Comparison of ENCODE assay signal across 9 cellular contexts in the genomic region with DNA sequence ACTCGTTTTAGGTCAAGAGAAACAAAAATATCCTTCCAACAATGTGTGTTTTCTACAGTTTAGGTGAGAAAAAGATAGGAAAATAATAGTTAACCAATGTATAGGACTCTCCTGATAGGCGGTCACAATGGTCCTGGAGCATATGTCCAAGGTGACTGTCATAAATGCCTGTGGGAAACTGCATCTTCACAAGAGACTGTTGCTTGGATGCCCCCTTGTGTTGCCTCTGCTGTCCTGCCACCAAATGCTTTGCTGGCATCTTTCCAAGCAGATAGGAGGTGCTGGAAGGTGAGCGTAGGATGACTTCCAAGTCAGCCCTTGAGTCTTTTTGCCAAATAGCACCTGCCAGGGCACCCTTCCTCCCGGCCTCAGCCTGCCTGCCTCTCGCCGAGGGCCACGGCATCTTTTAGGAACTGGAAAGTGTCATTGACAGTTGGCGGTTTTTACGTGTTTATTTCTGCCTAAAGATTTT. TPM values are rescaled to one million over a fixed set of nuclear protein-coding genes. Genes with fewer than 3 reads are reported as not detected.
DNase-seq lines count a peak whose midpoint lies in the region; ATAC-seq and TF ChIP-seq lines count a peak whose summit lies in the region.
"Had no signal": no experiment of that assay in that cellular context is flagged by ENCODE, and none has a peak within 500 bp of the region (broad histone marks: within the 10 kb centered on the region; RNA-seq: fewer than 3 reads in every experiment).

No MANE protein-coding gene starts in this region.

- intact Hi-C loops in IMR-90 (cut with micrococcal nuclease) = no loop called here
- intact Hi-C loops in adrenal gland (cut with DNase I) = loop anchor here in 1 of 2 donors (5.0 kb wide), 1 partner anchor 628 kb away; no protein-coding TSS in a partner anchor

- dilution Hi-C loops in IMR-90 (cut with HindIII; ENCODE audit: low sequenced_read_pairs, unreplicated experiment) = no loop called here

- H3K9me1 ChIP-seq in IMR-90 (ENCODE audit: insufficient read depth, low read length) = peaks cover 37% of the 10 kb centered on the region

- H2BK15ac ChIP-seq in IMR-90 (ENCODE audit: low read depth, low read length) = 0 out of 3 replicates have a peak overlapping the region, but pooled peaks have one; percentile 63

- H3K4me3 Mint-ChIP-seq in CD8-positive, alpha-beta memory T cell = peak overlapping the region; percentile 81 to 95 (median 90)

- H3K4me1 ChIP-seq in CD8-positive, alpha-beta memory T cell (ENCODE audit: insufficient read depth, low read length) = peaks cover 24% of the 10 kb centered on the region
- H3K4me1 ChIP-seq in IMR-90 (ENCODE audit: control insufficient read depth, insufficient read depth, low read length) (peaks cover 33% of the 10 kb centered on the region), adrenal gland (replicated peaks in 1 of 2) (peaks cover 11 to 37% of the 10 kb centered on the region in 2 donors)

- no peak overlapping the region for H3K4me2 ChIP-seq in IMR-90 (ENCODE audit: low read depth, low read length)

- H2AK9ac ChIP-seq in IMR-90 (replicated peaks; ENCODE audit: low read depth, low read length, poor library complexity) = peak overlapping the region; percentile 58

- peak; percentile 29 to 76 (median 69) for DNase-seq in CD8-positive, alpha-beta memory T cell
- peak; percentile 39 for DNase-seq in IMR-90
- peak; percentile 77 for DNase-seq in SK-MEL-5 (ENCODE audit: low read depth, low spot score)
- DNase-seq in adrenal gland = peak; percentile 47 to 81 (median 65)
- peak; percentile 59 for DNase-seq in iPS-NIHi7 (ENCODE audit: extremely low spot score)
- peak; percentile 32 to 52 (median 35) for DNase-seq in stimulated activated CD4-positive, alpha-beta T cell treated with anti-CD3 and anti-CD28 coated beads, TNF-alpha, amount 100 ng/mL, for 48 hours (ENCODE audit: low read depth in 3 of 3)

- peak overlapping the region; percentile 43 for H3K27ac ChIP-seq in CD8-positive, alpha-beta memory T cell (ENCODE audit: low read depth, low read length)
- H3K27ac ChIP-seq in IMR-90 (ENCODE audit: insufficient read depth, low read length) = no peak overlapping the region
- no peak overlapping the region for H3K27ac ChIP-seq in adrenal gland
- H3K27ac ChIP-seq: SJSA1 had no signal

- TF ChIP-seq POLR2A in IMR-90 (IDR thresholded peaks at IDR 0.05; ENCODE audit: low read depth, low read length) = no peak
- no peak for TF ChIP-seq POLR2A in adrenal gland (IDR thresholded peaks at IDR 0.05)

- H3K9me3 Mint-ChIP-seq in CD8-positive, alpha-beta memory T cell = no peaks in the 10 kb centered on the region

- no peaks in the 10 kb centered on the region for H3K9me3 ChIP-seq in CD8-positive, alpha-beta memory T cell (ENCODE audit: low read length)
- no peaks in the 10 kb centered on the region for H3K9me3 ChIP-seq in IMR-90 (ENCODE audit: control insufficient read depth, insufficient read depth, low read length)
- H3K9me3 ChIP-seq in adrenal gland (replicated peaks in 1 of 3) = no peaks in the 10 kb centered on the region
- H3K9me3 ChIP-seq: SJSA1 had no signal

- no peak overlapping the region for H2AFZ ChIP-seq in IMR-90 (replicated peaks; ENCODE audit: low read length, poor library complexity)

- H2AK5ac ChIP-seq in IMR-90 (ENCODE audit: low read depth, low read length) = peak overlapping the region; percentile 87

- no peak overlapping the region for H3K9ac ChIP-seq in IMR-90 (ENCODE audit: low read depth, low read length)

- H3K27ac Mint-ChIP-seq in CD8-positive, alpha-beta memory T cell = peak overlapping the region; percentile 81 to 98 (median 96)

- no peak overlapping the region for H3K56ac ChIP-seq in IMR-90 (ENCODE audit: extremely low read depth, insufficient read depth, low read length)

- H2BK120ac ChIP-seq in IMR-90 (ENCODE audit: low read depth, low read length) = no peak overlapping the region

- peak overlapping the region; percentile 1 for H3K4ac ChIP-seq in IMR-90 (ENCODE audit: low read depth, low read length)

- no peaks in the 10 kb centered on the region for H3K36me3 ChIP-seq in CD8-positive, alpha-beta memory T cell (ENCODE audit: insufficient read depth, low read length)
- H3K36me3 ChIP-seq in IMR-90 (ENCODE audit: control insufficient read depth, insufficient read depth, low read length) = peaks cover 17% of the 10 kb centered on the region
- H3K36me3 ChIP-seq in adrenal gland (replicated peaks in 1 of 2) = peaks cover 0 to 10% of the 10 kb centered on the region in 2 donors

- POLR2A ChIA-PET in CD8-positive, alpha-beta memory T cell (lab: Charles Lee) = interaction anchor here (0.6 kb wide), 1 partner anchor 29 kb away, joined by 3 read pairs; no protein-coding TSS in a partner anchor
- POLR2A ChIA-PET in IMR-90 (lab: Charles Lee; ENCODE audit: unreplicated experiment) = no interaction called here

- CTCF ChIA-PET in CD8-positive, alpha-beta memory T cell (lab: Charles Lee) = interaction anchor here (1.0 to 1.6 kb wide), 7 partner anchors 9 to 157 kb away, joined by 3 to 5 read pairs (median 4); no protein-coding TSS in a partner anchor
- CTCF ChIA-PET in IMR-90 (lab: Yijun Ruan, JAX) = interaction anchor here (0.5 to 1.2 kb wide), 2 partner anchors 12 to 160 kb away, joined by 3 read pairs; no protein-coding TSS in a partner anchor

- TF ChIP-seq RAD21 in IMR-90 (IDR thresholded peaks at IDR 0.05; ENCODE audit: low read length) = peak; percentile 38

- peaks cover 4 to 44% (median 9%) of the 10 kb centered on the region in 3 donors for H3K36me3 Mint-ChIP-seq in CD8-positive, alpha-beta memory T cell

- peak overlapping the region; percentile 63 for H4K91ac ChIP-seq in IMR-90 (ENCODE audit: insufficient read depth, low read depth, low read length)

- 80% methylated on average over 1 of the region's 9 CpGs; no CpG with 5 or more reads in 1 of the 2 experiments for WGBS in IMR-90 (ENCODE audit: extremely low coverage in 2 of 2, insufficient read length in 1 of 2), 2 experiments
- 59 to 71% (median 62%) methylated on average over 9 of the region's 9 CpGs for WGBS in adrenal gland, 4 donors

- no peaks in the 10 kb centered on the region for H3K27me3 Mint-ChIP-seq in CD8-positive, alpha-beta memory T cell

- H4K20me1 ChIP-seq in IMR-90 (ENCODE audit: insufficient read depth, low read length) = peaks cover 37% of the 10 kb centered on the region

- no peak overlapping the region; the same call in 1 of the 2 replicates for H3K14ac ChIP-seq in IMR-90 (replicated peaks; ENCODE audit: low read depth, low read length)

- H3K79me1 ChIP-seq in IMR-90 (ENCODE audit: low read depth in 1 of 2, low read length in 2 of 2) = peaks cover 38 to 68% of the 10 kb centered on the region in 2 experiments

- peaks cover 16 to 37% (median 18%) of the 10 kb centered on the region in 3 donors for H3K4me1 Mint-ChIP-seq in CD8-positive, alpha-beta memory T cell

- H3K23ac ChIP-seq in IMR-90 (ENCODE audit: low read depth, low read length) = peak overlapping the region; percentile 83; the same call in 1 of the 2 replicates

- peak overlapping the region; percentile 64 for H3K4me3 ChIP-seq in CD8-positive, alpha-beta memory T cell (ENCODE audit: low read length)
- no peak overlapping the region for H3K4me3 ChIP-seq in IMR-90 (ENCODE audit: insufficient read depth, low read depth, low read length)
- peak overlapping the region in 1 of 4 donors; percentile 23 for H3K4me3 ChIP-seq in adrenal gland
- H3K4me3 ChIP-seq: SJSA1 had no signal

- ATAC-seq in IMR-90 (ENCODE audit: low read depth) (no peak), HG03139 (IDR thresholded peaks at IDR 0.05; ENCODE audit: unreplicated experiment) (no peak), HG02678 (IDR thresholded peaks at IDR 0.05; ENCODE audit: unreplicated experiment) (no peak)

- H3K18ac ChIP-seq in IMR-90 (ENCODE audit: low read depth, low read length) = 0 out of 2 replicates have a peak overlapping the region, but pooled peaks have one; percentile 10

- BruUV-seq in IMR-90 (replicated peaks; lab: Mats Ljungman, UMichigan) = no TSS peak

- peak overlapping the region; percentile 75 for H2BK20ac ChIP-seq in IMR-90 (ENCODE audit: low read depth, low read length)

- peak; percentile 48 for TF ChIP-seq CTCF in IMR-90 (conservative IDR thresholded peaks at IDR 0.05; ENCODE audit: low read depth, low read length)
- peak; percentile 33 to 67 (median 52) for TF ChIP-seq CTCF in adrenal gland (IDR thresholded peaks at IDR 0.05)

- H3K27me3 ChIP-seq in CD8-positive, alpha-beta memory T cell (ENCODE audit: insufficient read depth, low read length, poor library complexity, severe bottlenecking) = no peaks in the 10 kb centered on the region
- H3K27me3 ChIP-seq in IMR-90 (ENCODE audit: control insufficient read depth, insufficient read depth, low read length) = no peaks in the 10 kb centered on the region
- H3K27me3 ChIP-seq in adrenal gland = no peaks in the 10 kb centered on the region
- H3K27me3 ChIP-seq: SJSA1 had no signal

- H2BK5ac ChIP-seq in IMR-90 (ENCODE audit: low read depth, low read length, poor library complexity, severe bottlenecking) = no peak overlapping the region

- H4K5ac ChIP-seq in IMR-90 (ENCODE audit: low read depth, low read length) = no peak overlapping the region

- H4K8ac ChIP-seq in IMR-90 (ENCODE audit: low read depth in 2 of 2, low read length in 2 of 2) = 0 out of 4 replicates have a peak overlapping the region, but pooled peaks of 1 of the 2 experiments have one; percentile 45

- in situ Hi-C loops in IMR-90 (cut with MboI; ENCODE audit: low sequenced_read_pairs) = loop anchor here (10.0 kb wide), 1 partner anchor 460 kb away; no protein-coding TSS in a partner anchor
- in situ Hi-C loops in SK-MEL-5 (cut with HindIII; ENCODE audit: low pct_unique_long_range_greater_than_20kb, low sequenced_read_pairs) = loop anchor here (25.0 kb wide), 1 partner anchor 153 kb away; no protein-coding TSS in a partner anchor

TF ChIP-seq in IMR-90, 13 proteins besides CTCF, POLR2A, EP300 and RAD21 (continues in another document):
- no peak for TF ChIP-seq RCOR1 (IDR thresholded peaks at IDR 0.05; ENCODE audit: insufficient replicate concordance, low read length)
- no peak for TF ChIP-seq CHD1 (IDR thresholded peaks at IDR 0.05; ENCODE audit: low read depth, low read length)
- no peak for TF ChIP-seq CEBPB (IDR thresholded peaks at IDR 0.05; ENCODE audit: low read depth, low read length)
- no peak for TF ChIP-seq RFX5 (IDR thresholded peaks at IDR 0.05; ENCODE audit: low read depth, low read length)

RNA-seq across cellular contexts. Expression of gene SACM1L, which starts 24.1 kb away (rescaled TPM):
- total RNA-seq in CD8-positive, alpha-beta memory T cell = 10 to 100 TPM; 78.7 to 79.1 TPM
- 41.0 TPM for polyA plus RNA-seq in CD8-positive, alpha-beta memory T cell
- total RNA-seq in IMR-90 (2012; rRNA removed) = 40.9 and 44.2 TPM in 2 replicates
- 12.8 and 19.0 TPM in 2 replicates for polyA plus RNA-seq in IMR-90 (2012; rRNA removed)
- polyA plus RNA-seq in IMR-90 (2012; cell fraction: cytosol; rRNA removed) = 1.8 and 2.5 TPM in 2 replicates
- polyA plus RNA-seq in IMR-90 (2012; cell fraction: nucleus; rRNA removed; ENCODE audit: low replicate concordance) = 7.0 and 36.5 TPM in 2 replicates
- 64.8 and 70.7 TPM in 2 replicates for total RNA-seq in SK-MEL-5 (2014; rRNA removed; shearing (Covaris generic))
- 36.2 and 53.0 TPM in 2 replicates for polyA plus RNA-seq in SK-MEL-5 (2015; cell fraction: cytosol; rRNA removed)
- 151 and 170 TPM in 2 replicates for polyA plus RNA-seq in SK-MEL-5 (2015; cell fraction: nucleus; rRNA removed)
- 10 to 100 TPM; 25.9 to 56.8 (median 44.8) TPM for total RNA-seq in adrenal gland
- 10 to 100 TPM; 22.5 to 59.3 (median 28.6) TPM for polyA plus RNA-seq in adrenal gland
